In the genomic region with DNA sequence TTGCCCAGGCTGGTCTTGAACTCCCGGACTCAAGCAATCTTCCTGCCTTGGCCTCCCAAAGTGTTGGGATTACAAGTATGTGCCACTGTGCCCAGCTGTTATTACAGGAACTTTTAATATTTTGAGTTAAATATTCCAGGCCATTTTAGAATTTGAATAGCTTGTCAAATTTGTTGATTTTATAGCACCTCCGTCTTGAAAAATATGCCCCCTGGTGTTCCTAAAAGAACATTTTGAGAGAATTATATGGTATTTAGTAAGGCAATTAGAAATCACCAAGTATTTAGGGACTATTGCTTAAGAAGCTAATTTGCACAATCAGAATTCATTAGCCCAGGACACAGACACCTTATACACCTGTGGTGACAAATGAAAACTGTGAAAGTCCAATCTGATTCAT, we compare ENCODE assay signal across 2 cellular contexts.
TF ChIP-seq lines count a peak whose summit lies in the region.

No MANE protein-coding gene starts in this region.

TF ChIP-seq in HepG2, 621 proteins besides CTCF, POLR2A, EP300 and RAD21:
- TF ChIP-seq MED1 (CRISPR knock-in tag; IDR thresholded peaks at IDR 0.05) (no peak), ZNF235 (CRISPR knock-in tag; IDR thresholded peaks at IDR 0.05; ENCODE audit: borderline replicate concordance) (no peak), ZNF83 (CRISPR knock-in tag; IDR thresholded peaks at IDR 0.05; ENCODE audit: borderline replicate concordance) (no peak), JUND (CRISPR knock-in tag; IDR thresholded peaks at IDR 0.05) (no peak), ZNF484 (CRISPR knock-in tag; IDR thresholded peaks at IDR 0.05; ENCODE audit: borderline replicate concordance, low read depth) (no peak), ARID4A (CRISPR knock-in tag; IDR thresholded peaks at IDR 0.05; ENCODE audit: borderline replicate concordance) (no peak)

TF ChIP-seq in GM12891, 5 proteins besides CTCF, POLR2A, EP300 and RAD21:
- TF ChIP-seq POU2F2 (IDR thresholded peaks at IDR 0.05; ENCODE audit: low read depth, low read length) (no peak), SPI1 (IDR thresholded peaks at IDR 0.05; ENCODE audit: low read depth, low read length) (no peak), TAF1 (IDR thresholded peaks at IDR 0.05; ENCODE audit: low read depth, low read length) (no peak), PAX5 (IDR thresholded peaks at IDR 0.05; ENCODE audit: insufficient read depth, low read length, severe bottlenecking) (no peak), POLR2AphosphoS5 (IDR thresholded peaks at IDR 0.05; ENCODE audit: low read depth, low read length) (no peak)
